Comparison of ENCODE assay signal across 8 cellular contexts in genomic region chr1:214439352-214440119, GRCh38.
DNase-seq lines count a peak whose midpoint lies in the region; ATAC-seq and TF ChIP-seq lines count a peak whose summit lies in the region.

No MANE protein-coding gene starts in this region.

- peaks cover 3% of the 10 kb centered on the region for H3K27me3 Mint-ChIP-seq in activated naive CD8-positive, alpha-beta T cell treated with anti-CD3 and anti-CD28 coated beads, Interleukin-2, amount 50 U/mL, for 24 hours

- H3K27ac ChIP-seq in testis: peak overlapping the region; percentile 64 to 66

- H3K4me1 ChIP-seq in testis: peaks cover 28% of the 10 kb centered on the region

- peak; percentile 93 for ATAC-seq in GM19455 (IDR thresholded peaks at IDR 0.05; ENCODE audit: unreplicated experiment)
- ATAC-seq in HG03442 (IDR thresholded peaks at IDR 0.05; ENCODE audit: unreplicated experiment): peak; percentile 92
- peak; percentile 83 for ATAC-seq in activated naive CD8-positive, alpha-beta T cell treated with anti-CD3 and anti-CD28 coated beads, Interleukin-2, amount 50 U/mL, for 24 hours

- intact Hi-C loops in testis (cut with DNase I; ENCODE audit: low total_unique reads): no loop called here

- no peak for TF ChIP-seq POLR2A in testis (IDR thresholded peaks at IDR 0.05)

- no peaks in the 10 kb centered on the region for H3K9me3 ChIP-seq in testis

- H3K36me3 Mint-ChIP-seq in activated naive CD8-positive, alpha-beta T cell treated with anti-CD3 and anti-CD28 coated beads, Interleukin-2, amount 50 U/mL, for 24 hours (ENCODE audit: low read depth): no peaks in the 10 kb centered on the region

- TF ChIP-seq CTCF in testis (IDR thresholded peaks at IDR 0.05): no peak

- peak overlapping the region; percentile 53 for H3K4me3 Mint-ChIP-seq in activated naive CD8-positive, alpha-beta T cell treated with anti-CD3 and anti-CD28 coated beads, Interleukin-2, amount 50 U/mL, for 24 hours

- H3K27me3 ChIP-seq in testis: no peaks in the 10 kb centered on the region

- no peaks in the 10 kb centered on the region for H3K36me3 ChIP-seq in testis (ENCODE audit: low read depth, missing control alignments)

- H3K4me3 ChIP-seq in testis: no peak overlapping the region

- peaks cover 50% of the 10 kb centered on the region for H3K4me1 Mint-ChIP-seq in activated naive CD8-positive, alpha-beta T cell treated with anti-CD3 and anti-CD28 coated beads, Interleukin-2, amount 50 U/mL, for 24 hours

- DNase-seq in DMS79 (lab: John Stamatoyannopoulos, UW) (peak; percentile 8), NCI-H526 (lab: John Stamatoyannopoulos, UW) (peak; percentile 73 to 78), kidney glomerular epithelial cell (lab: John Stamatoyannopoulos, UW) (peak; percentile 73), testis (peak; percentile 82), GM03348 (ENCODE audit: low spot score) (no peak)
- DNase-seq in activated naive CD8-positive, alpha-beta T cell treated with anti-CD3 and anti-CD28 coated beads, Interleukin-2, amount 50 U/mL, for 24 hours: peak; percentile 28

- WGBS in testis, 2 donors: 37 to 60% methylated on average over 12 of the region's 12 CpGs

- H3K27ac Mint-ChIP-seq in activated naive CD8-positive, alpha-beta T cell treated with anti-CD3 and anti-CD28 coated beads, Interleukin-2, amount 50 U/mL, for 24 hours: peak overlapping the region; percentile 89

- H3K9me3 Mint-ChIP-seq in activated naive CD8-positive, alpha-beta T cell treated with anti-CD3 and anti-CD28 coated beads, Interleukin-2, amount 50 U/mL, for 24 hours: no peaks in the 10 kb centered on the region
